12 cellular contexts compared by ENCODE assay signal in the genomic region with DNA sequence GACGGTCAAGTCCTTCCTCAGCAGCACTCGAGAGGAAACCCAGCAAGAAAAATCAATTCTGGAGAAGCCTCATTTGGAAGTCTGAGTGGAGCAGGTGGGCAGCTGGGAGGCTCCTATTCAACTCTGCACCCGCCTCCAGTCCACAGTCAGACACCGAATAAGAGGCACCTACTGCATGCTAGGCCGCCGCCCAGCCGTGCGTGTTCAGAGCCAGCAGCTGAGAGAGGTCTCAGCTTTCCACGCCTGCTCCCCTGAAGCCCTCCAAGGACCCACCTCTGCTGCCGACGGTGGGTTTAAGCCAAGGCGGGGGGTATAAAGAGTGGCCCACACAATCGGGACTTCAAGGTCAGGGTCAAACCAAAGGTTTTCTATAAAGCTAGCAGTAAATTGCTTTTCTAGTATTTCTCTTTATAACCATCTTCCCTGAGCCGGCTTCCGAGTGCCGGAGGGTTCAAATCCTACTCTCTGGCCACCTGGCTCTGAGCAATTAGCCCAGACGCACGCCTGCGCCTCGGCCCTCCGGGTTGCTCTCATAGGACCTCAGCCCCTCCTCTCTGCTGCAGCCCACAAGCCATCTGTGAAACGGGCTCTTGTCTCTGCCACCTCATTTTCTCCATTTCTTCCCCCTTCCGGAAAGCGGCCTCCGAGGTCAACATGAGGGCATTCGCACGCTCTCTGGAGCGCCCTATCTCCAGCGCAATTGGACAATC. TPM values are rescaled to one million over a fixed set of nuclear protein-coding genes. Genes with fewer than 3 reads are reported as not detected.
DNase-seq lines count a peak whose midpoint lies in the region; ATAC-seq, FAIRE-seq and TF ChIP-seq lines count a peak whose summit lies in the region.
"Had no signal": no experiment of that assay in that cellular context is flagged by ENCODE, and none has a peak within 500 bp of the region (broad histone marks: within the 10 kb centered on the region; RNA-seq: fewer than 3 reads in every experiment).

No MANE protein-coding gene starts in this region.

- peaks cover 0 to 4% (median 0%) of the 10 kb centered on the region in 4 donors for H3K36me3 ChIP-seq in stomach

- TF ChIP-seq CTCF in choroid plexus epithelial cell (conservative IDR thresholded peaks at IDR 0.05; ENCODE audit: low read depth, low read length), result no peak
- no peak for TF ChIP-seq CTCF in nephron progenitor cell (IDR thresholded peaks at IDR 0.05)
- TF ChIP-seq CTCF in stomach (IDR thresholded peaks at IDR 0.05), result no peak

- H3K4me1 Mint-ChIP-seq in nephron progenitor cell, result peaks cover 66% of the 10 kb centered on the region

- H3K4me1 ChIP-seq in stomach, result peaks cover 0 to 13% (median 4%) of the 10 kb centered on the region in 4 donors

- DNase-seq in DMS79 treated with DMSO at 0.1 percent for 48 hours (lab: John Stamatoyannopoulos, UW) (peak; percentile 91), NCI-H2171 treated with DMSO at 0.1 percent for 48 hours (lab: John Stamatoyannopoulos, UW) (peak; percentile 78), choroid plexus epithelial cell (ENCODE audit: low read depth) (peak; percentile 36), nephron progenitor cell (peak; percentile 12), stomach (no peak), HTR-8/SVneo (ENCODE audit: insufficient read length, low spot score) (no peak)
- DNase-seq: activated T-cell treated with anti-CD3 and anti-CD28 coated beads, Interleukin-2, amount 50 U/mL, for 24 hours; central memory CD4-positive, alpha-beta T cell; NCI-H1694 had no signal

- no peak for FAIRE-seq in HTR-8/SVneo (lab: Jason Lieb, UNC)

- H3K9me3 ChIP-seq in stomach, result no peaks in the 10 kb centered on the region
- H3K9me3 ChIP-seq: tibial nerve had no signal

- peaks cover 10% of the 10 kb centered on the region for H3K27me3 Mint-ChIP-seq in nephron progenitor cell (ENCODE audit: low read depth, poor library complexity)
- H3K27me3 Mint-ChIP-seq: activated T-cell treated with anti-CD3 and anti-CD28 coated beads, Interleukin-2, amount 50 U/mL, for 24 hours had no signal

- no peaks in the 10 kb centered on the region for H3K36me3 Mint-ChIP-seq in nephron progenitor cell (ENCODE audit: low read depth)

- intact Hi-C loops in stomach (cut with DNase I; ENCODE audit: low total_unique reads), result no loop called here

- H3K9me3 Mint-ChIP-seq in nephron progenitor cell, result no peaks in the 10 kb centered on the region
- H3K9me3 Mint-ChIP-seq: activated T-cell treated with anti-CD3 and anti-CD28 coated beads, Interleukin-2, amount 50 U/mL, for 24 hours had no signal

- H3K27ac Mint-ChIP-seq in nephron progenitor cell, result no peak overlapping the region
- H3K27ac Mint-ChIP-seq: activated T-cell treated with anti-CD3 and anti-CD28 coated beads, Interleukin-2, amount 50 U/mL, for 24 hours had no signal

- WGBS in stomach, 5 donors, result 73 to 83% (median 74%) methylated on average over 28 to 29 of the region's 29 CpGs

- no peak overlapping the region for H3K27ac ChIP-seq in stomach

- ATAC-seq in HG02623 (IDR thresholded peaks at IDR 0.05; ENCODE audit: unreplicated experiment) (no peak), HG03097 (IDR thresholded peaks at IDR 0.05; ENCODE audit: low FRiP score, unreplicated experiment) (no peak)

- H3K4me3 Mint-ChIP-seq in nephron progenitor cell, result no peak overlapping the region
- H3K4me3 Mint-ChIP-seq: activated T-cell treated with anti-CD3 and anti-CD28 coated beads, Interleukin-2, amount 50 U/mL, for 24 hours had no signal

- H3K27me3 ChIP-seq in stomach, result no peaks in the 10 kb centered on the region
- H3K27me3 ChIP-seq: tibial nerve had no signal

- no peak for TF ChIP-seq POLR2A in stomach (IDR thresholded peaks at IDR 0.05)

- peak overlapping the region; percentile 32 for H3K4me3 ChIP-seq in choroid plexus epithelial cell (ENCODE audit: low read depth, low read length)
- no peak overlapping the region for H3K4me3 ChIP-seq in stomach

- no peak for TF ChIP-seq EP300 in stomach (IDR thresholded peaks at IDR 0.05)

RNA-seq across cellular contexts. Expression of gene VAV2, which starts 41.8 kb away (rescaled TPM):
- total RNA-seq in stomach, result 10 to 100 TPM in 2 of 5 donors, 1 to 10 TPM in 3; 4.1 to 14.2 (median 6.7) TPM
- polyA plus RNA-seq in stomach, result 1 to 10 TPM; 4.1 to 7.8 (median 7.3) TPM

Comparison
In these comparisons a context has a peak if more than half of its experiments do, and no peak if none do; other contexts are left out.
1. DNase-seq: peak in DMS79 treated with DMSO at 0.1 percent for 48 hours (single experiment), NCI-H2171 treated with DMSO at 0.1 percent for 48 hours (single experiment), choroid plexus epithelial cell (single experiment) and nephron progenitor cell (single experiment); none in stomach (single experiment) and HTR-8/SVneo (single experiment).